Comparison of ENCODE assay signal across 19 cellular contexts in the genomic region with DNA sequence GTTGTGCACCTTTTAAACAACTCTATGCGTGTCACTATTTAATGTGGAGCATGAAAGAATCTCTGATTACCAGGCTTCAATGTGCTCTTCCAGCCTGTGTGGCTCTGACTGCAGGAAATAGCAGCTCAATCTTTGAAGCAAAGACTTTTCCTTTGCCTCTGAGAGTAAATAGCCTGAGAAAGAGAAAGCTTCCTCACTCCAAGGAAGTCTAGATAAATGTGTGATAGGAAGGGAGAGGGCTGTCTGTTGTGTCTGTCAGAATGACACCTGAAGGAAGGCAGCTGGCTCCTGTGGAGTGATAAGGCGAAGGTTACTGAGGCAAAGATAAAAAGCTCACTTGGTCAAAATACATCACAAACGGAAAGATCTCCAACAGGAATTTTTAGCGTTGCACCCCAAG.
DNase-seq lines count a peak whose midpoint lies in the region; ATAC-seq and TF ChIP-seq lines count a peak whose summit lies in the region.
"Had no signal": no experiment of that assay in that cellular context is flagged by ENCODE, and none has a peak within 500 bp of the region (broad histone marks: within the 10 kb centered on the region; RNA-seq: fewer than 3 reads in every experiment).

No MANE protein-coding gene starts in this region.

- H3K36me3 Mint-ChIP-seq in endothelial cell (ENCODE audit: low read depth, unreplicated experiment) (peaks cover 4% of the 10 kb centered on the region), nephron (ENCODE audit: low read depth) (no peaks in the 10 kb centered on the region)
- H3K36me3 Mint-ChIP-seq: activated naive CD8-positive, alpha-beta T cell; natural killer cell had no signal

- H3K4me1 Mint-ChIP-seq in endothelial cell (ENCODE audit: unreplicated experiment), result peaks cover 52% of the 10 kb centered on the region
- H3K4me1 Mint-ChIP-seq in nephron, result peaks cover 14% of the 10 kb centered on the region
- H3K4me1 Mint-ChIP-seq: activated CD4-positive, alpha-beta T cell treated with anti-CD3 and anti-CD28 coated beads, Interleukin-2, amount 10 ng/mL, durations not matched to agents 7 days and 5 days; natural killer cell had no signal

- H3K4me3 Mint-ChIP-seq in endothelial cell (ENCODE audit: unreplicated experiment) (peak overlapping the region; percentile 19), nephron (no peak overlapping the region)
- H3K4me3 Mint-ChIP-seq: activated CD4-positive, alpha-beta T cell treated with anti-CD3 and anti-CD28 coated beads, Interleukin-2, amount 10 ng/mL, durations not matched to agents 7 days and 5 days; activated naive CD8-positive, alpha-beta T cell; GM23338; natural killer cell had no signal

- TF ChIP-seq CTCF in endothelial cell (IDR thresholded peaks at IDR 0.05; ENCODE audit: unreplicated experiment), result no peak
- no peak for TF ChIP-seq CTCF in nephron (IDR thresholded peaks at IDR 0.05; ENCODE audit: unreplicated experiment in 3 of 3)

- ATAC-seq in stimulated activated naive CD8-positive, alpha-beta T cell treated with anti-CD3 and anti-CD28 coated beads, Interleukin-15, Interleukin-2, amounts not matched to agents 100 U/mL and 50 U/mL, for 24 hours, result no peak
- ATAC-seq in HG02970 (IDR thresholded peaks at IDR 0.05; ENCODE audit: low FRiP score, unreplicated experiment), result no peak
- ATAC-seq: GM23338, natural killer cell had no signal

- peaks cover 4% of the 10 kb centered on the region for H3K27me3 Mint-ChIP-seq in endothelial cell (ENCODE audit: unreplicated experiment)
- H3K27me3 Mint-ChIP-seq in nephron (ENCODE audit: low read depth), result peaks cover 5% of the 10 kb centered on the region
- H3K27me3 Mint-ChIP-seq: activated CD4-positive, alpha-beta T cell treated with anti-CD3 and anti-CD28 coated beads, Interleukin-2, amount 10 ng/mL, durations not matched to agents 7 days and 5 days had no signal

- H3K27ac Mint-ChIP-seq in endothelial cell (ENCODE audit: unreplicated experiment) (peak overlapping the region; percentile 95), nephron (peak overlapping the region; percentile 16 to 74 (median 60))
- H3K27ac Mint-ChIP-seq: activated CD4-positive, alpha-beta T cell treated with anti-CD3 and anti-CD28 coated beads, Interleukin-2, amount 10 ng/mL, durations not matched to agents 7 days and 5 days; activated naive CD8-positive, alpha-beta T cell; natural killer cell had no signal

- H3K9me3 Mint-ChIP-seq in endothelial cell (ENCODE audit: unreplicated experiment) (no peaks in the 10 kb centered on the region), nephron (no peaks in the 10 kb centered on the region)
- H3K9me3 Mint-ChIP-seq: activated CD4-positive, alpha-beta T cell treated with anti-CD3 and anti-CD28 coated beads, Interleukin-2, amount 10 ng/mL, durations not matched to agents 7 days and 5 days; GM23338 had no signal

- DNase-seq in Daoy (ENCODE audit: low read depth) (peak; percentile 51), NCI-H226 (peak; percentile 73), endothelial cell (ENCODE audit: low spot score) (peak; percentile 8), medulla oblongata (ENCODE audit: extremely low spot score) (no peak), GF-D8 (lab: John Stamatoyannopoulos, UW) (no peak)
- DNase-seq in stimulated activated naive CD8-positive, alpha-beta T cell treated with anti-CD3 and anti-CD28 coated beads, Interleukin-15, Interleukin-2, amounts not matched to agents 100 U/mL and 50 U/mL, for 24 hours, result no peak
- DNase-seq: activated CD4-positive, alpha-beta T cell treated with anti-CD3 and anti-CD28 coated beads, Interleukin-2, amount 10 ng/mL, durations not matched to agents 7 days and 5 days; activated T-cell treated with anti-CD3 and anti-CD28 coated beads, Interleukin-2, amount 50 U/mL, for 1 hour; effector CD8-positive, alpha-beta T cell; natural killer cell; NCI-H446 treated with DMSO at 0.1 percent for 48 hours; SHP77; sigmoid colon; stimulated activated CD4-positive, alpha-beta T cell treated with anti-CD3 and anti-CD28 coated beads, Interleukin-4, amount 100 ng/mL, for 24 hours; stimulated activated CD8-positive, alpha-beta memory T cell treated with anti-CD3 and anti-CD28 coated beads, Interleukin-4, amount 100 ng/mL, for 48 hours had no signal

Comparison
In these comparisons a context has a peak if more than half of its experiments do, and no peak if none do; other contexts are left out.
1. DNase-seq: peak in Daoy (single experiment), NCI-H226 (single experiment) and endothelial cell (single experiment); none in medulla oblongata (single experiment), stimulated activated naive CD8-positive, alpha-beta T cell treated with anti-CD3 and anti-CD28 coated beads, Interleukin-15, Interleukin-2, amounts not matched to agents 100 U/mL and 50 U/mL, for 24 hours (single experiment) and GF-D8 (single experiment).